In the genomic region with DNA sequence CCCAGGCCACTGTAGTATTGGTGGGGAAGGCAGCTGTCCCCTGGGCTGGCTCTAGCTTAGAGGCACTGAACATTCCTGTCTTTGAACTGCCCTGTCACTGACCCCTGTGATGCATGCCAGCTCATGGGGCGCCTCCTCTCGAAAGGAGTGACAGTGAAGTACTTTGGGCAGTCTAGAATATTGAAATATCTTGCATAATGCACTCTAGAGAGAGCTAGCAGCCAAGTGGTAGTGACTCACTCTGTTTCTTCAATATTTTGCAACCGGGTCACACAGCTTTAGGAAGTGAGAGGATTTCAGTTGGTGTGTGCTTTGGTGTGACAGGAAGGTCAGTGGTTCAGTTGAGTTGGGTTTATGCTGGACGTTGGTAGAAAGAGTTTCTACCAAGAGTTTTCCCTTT, we compare ENCODE assay signal across 9 cellular contexts. TPM values are rescaled to one million over a fixed set of nuclear protein-coding genes. Genes with fewer than 3 reads are reported as not detected.
DNase-seq lines count a peak whose midpoint lies in the region; ATAC-seq, FAIRE-seq and TF ChIP-seq lines count a peak whose summit lies in the region.
"Had no signal": no experiment of that assay in that cellular context is flagged by ENCODE, and none has a peak within 500 bp of the region (broad histone marks: within the 10 kb centered on the region; RNA-seq: fewer than 3 reads in every experiment).

No MANE protein-coding gene starts in this region.

- H3K9me3 Mint-ChIP-seq in HFFc6 = no peaks in the 10 kb centered on the region
- H3K9me3 Mint-ChIP-seq: memory B cell had no signal

- peak overlapping the region; percentile 23 for H3K9ac ChIP-seq in adipocyte (ENCODE audit: low read length)
- peak overlapping the region in 1 of 5 donors; percentile 27 for H3K9ac ChIP-seq in subcutaneous abdominal adipose tissue (ENCODE audit: low read length in 5 of 5)

- H3K36me3 ChIP-seq in adipocyte (ENCODE audit: control insufficient read depth, insufficient read depth, low read length, severe bottlenecking) = peaks cover 50% of the 10 kb centered on the region
- H3K36me3 ChIP-seq in left ventricle myocardium inferior = peaks cover 62% of the 10 kb centered on the region
- H3K36me3 ChIP-seq in subcutaneous abdominal adipose tissue (ENCODE audit: control insufficient read depth in 5 of 5, insufficient read depth in 5 of 5, low read length in 5 of 5) = peaks cover 16 to 43% (median 38%) of the 10 kb centered on the region in 5 donors

- peaks cover 54% of the 10 kb centered on the region for H3K36me3 Mint-ChIP-seq in HFFc6 (ENCODE audit: low read depth)

- peaks cover 39% of the 10 kb centered on the region for H3K4me1 ChIP-seq in adipocyte (ENCODE audit: control insufficient read depth, insufficient read depth, low read length)
- H3K4me1 ChIP-seq in left ventricle myocardium inferior = peaks cover 53% of the 10 kb centered on the region
- H3K4me1 ChIP-seq in subcutaneous abdominal adipose tissue (ENCODE audit: control insufficient read depth in 5 of 5, insufficient read depth in 5 of 5, low read length in 5 of 5) = peaks cover 9 to 59% (median 33%) of the 10 kb centered on the region in 5 donors

- H3K9me3 ChIP-seq in adipocyte (ENCODE audit: control insufficient read depth, low read length) = no peaks in the 10 kb centered on the region
- no peaks in the 10 kb centered on the region for H3K9me3 ChIP-seq in left ventricle myocardium inferior (replicated peaks)
- H3K9me3 ChIP-seq in subcutaneous abdominal adipose tissue (ENCODE audit: control insufficient read depth in 5 of 5, low read length in 5 of 5) = no peaks in the 10 kb centered on the region

- intact Hi-C loops in left ventricle myocardium inferior (cut with micrococcal nuclease) = no loop called here

- FAIRE-seq in GM12892 (lab: Jason Lieb, UNC) = no peak

- no peak for TF ChIP-seq POLR2A in GM12892 (IDR thresholded peaks at IDR 0.05; ENCODE audit: low read depth, low read length)

- H3K4me1 Mint-ChIP-seq in HFFc6 (ENCODE audit: low read depth) = peaks cover 49% of the 10 kb centered on the region

- H3K27ac ChIP-seq in left ventricle myocardium inferior (replicated peaks) (peak overlapping the region; percentile 71), subcutaneous abdominal adipose tissue (ENCODE audit: low read depth, low read length) (peak overlapping the region; percentile 68)

- H3K4me3 Mint-ChIP-seq in HFFc6 = peak overlapping the region; percentile 16; the same call in 1 of the 2 replicates
- H3K4me3 Mint-ChIP-seq: memory B cell had no signal

- ATAC-seq in GM21717 (IDR thresholded peaks at IDR 0.05; ENCODE audit: unreplicated experiment) = no peak

- H3K27me3 ChIP-seq in adipocyte (replicated peaks; ENCODE audit: control insufficient read depth, insufficient read depth, low read length) = no peaks in the 10 kb centered on the region
- H3K27me3 ChIP-seq in left ventricle myocardium inferior (ENCODE audit: low read depth) = no peaks in the 10 kb centered on the region
- H3K27me3 ChIP-seq in subcutaneous abdominal adipose tissue (ENCODE audit: control insufficient read depth in 5 of 5, insufficient read depth in 4 of 5, low read length in 5 of 5) = no peaks in the 10 kb centered on the region

- peak overlapping the region; percentile 67 for H3K27ac Mint-ChIP-seq in HFFc6
- H3K27ac Mint-ChIP-seq: memory B cell had no signal

- DNase-seq in HFFc6 (peak; percentile 86), adipocyte (ENCODE audit: low read depth) (peak; percentile 93), left ventricle myocardium inferior (peak; percentile 65), RPMI8226 (no peak), NCI-H345 (lab: John Stamatoyannopoulos, UW) (no peak), GM12892 (ENCODE audit: insufficient read length) (no peak)

- H3K27me3 Mint-ChIP-seq in HFFc6 (ENCODE audit: insufficient read depth) = peaks cover 6% of the 10 kb centered on the region
- H3K27me3 Mint-ChIP-seq: memory B cell had no signal

- peak overlapping the region; percentile 52 for H3K4me3 ChIP-seq in adipocyte (ENCODE audit: low read length)
- no peak overlapping the region for H3K4me3 ChIP-seq in left ventricle myocardium inferior
- H3K4me3 ChIP-seq in subcutaneous abdominal adipose tissue (ENCODE audit: low read depth in 1 of 5, low read length in 5 of 5) = no peak overlapping the region

- peak; percentile 19; the same call in 1 of the 2 replicates for TF ChIP-seq CTCF in HFFc6 (IDR thresholded peaks at IDR 0.05)
- TF ChIP-seq CTCF in left ventricle myocardium inferior (IDR thresholded peaks at IDR 0.05; ENCODE audit: borderline replicate concordance) = no peak

RNA-seq across cellular contexts. Expression of a gene that starts 35.5 kb away (rescaled TPM):
- not detected for total RNA-seq in HFFc6 (2021; fragmentation: NEBNext Ultra II Directional; extraction: Animal tissue kit (Norgen Biotek cat#: 25700))
- 1.0 TPM for total RNA-seq in left ventricle myocardium inferior
- 0.34 TPM for polyA plus RNA-seq in GM12892 (2012; ENCODE audit: missing spikeins)

RNA-seq across cellular contexts. Expression of a gene that starts 54.4 kb away (rescaled TPM):
- 100 to 1,000 TPM; 333 to 490 (median 458) TPM for total RNA-seq in HFFc6 (2021; fragmentation: NEBNext Ultra II Directional; extraction: Animal tissue kit (Norgen Biotek cat#: 25700))
- total RNA-seq in left ventricle myocardium inferior = 325 TPM
- polyA plus RNA-seq in GM12892 (2012; ENCODE audit: missing spikeins) = 10.4 TPM

Comparison
In these comparisons a context has a peak if more than half of its experiments do, and no peak if none do; other contexts are left out.
1. DNase-seq: peak in HFFc6 (single experiment), adipocyte (single experiment) and left ventricle myocardium inferior (single experiment); none in RPMI8226 (single experiment), NCI-H345 (single experiment) and GM12892 (single experiment).